Comparison of ENCODE assay signal across 12 cellular contexts in genomic region chr2:226136739-226137138, GRCh38.
A peak's percentile ranks its signal among the peaks of the same experiment; 100 is the strongest.
DNase-seq lines count a peak whose midpoint lies in the region; ATAC-seq, FAIRE-seq and TF ChIP-seq lines count a peak whose summit lies in the region.
"Had no signal": no experiment of that assay in that cellular context is flagged by ENCODE, and none has a peak within 500 bp of the region (broad histone marks: within the 10 kb centered on the region; RNA-seq: fewer than 3 reads in every experiment).

No MANE protein-coding gene starts in this region.

- DNase-seq in SKM-1 (lab: John Stamatoyannopoulos, UW; ENCODE audit: unreplicated experiment) (peak; percentile 78), pancreas (no peak), vagina (ENCODE audit: extremely low spot score in 2 of 2) (no peak), sciatic nerve (ENCODE audit: low spot score) (no peak)
- DNase-seq: amygdala, NCI-H1694 treated with DMSO at 0.1 percent for 48 hours had no signal

- no peaks in the 10 kb centered on the region for H3K9me3 ChIP-seq in pancreas
- H3K9me3 ChIP-seq in vagina: no peaks in the 10 kb centered on the region
- H3K9me3 ChIP-seq: SJSA1 had no signal

- no peaks in the 10 kb centered on the region for H3K36me3 ChIP-seq in pancreas
- no peaks in the 10 kb centered on the region for H3K36me3 ChIP-seq in vagina
- H3K36me3 ChIP-seq: SJSA1 had no signal

- no peaks in the 10 kb centered on the region for H3K27me3 ChIP-seq in pancreas
- no peaks in the 10 kb centered on the region for H3K27me3 ChIP-seq in vagina
- H3K27me3 ChIP-seq: SJSA1 had no signal

- ATAC-seq in GM18867 (IDR thresholded peaks at IDR 0.05; ENCODE audit: unreplicated experiment) (peak; percentile 42), HG03139 (IDR thresholded peaks at IDR 0.05; ENCODE audit: unreplicated experiment) (peak; percentile 68), pancreas (peak; percentile 24 to 61 (median 54)), HG03108 (IDR thresholded peaks at IDR 0.05; ENCODE audit: unreplicated experiment) (no peak), sciatic nerve (no peak)

- H3K27ac ChIP-seq in pancreas (peak overlapping the region in 3 of 4 donors; percentile 49 to 75 (median 74)), vagina (no peak overlapping the region)
- H3K27ac ChIP-seq: SJSA1 had no signal

- FAIRE-seq in pancreas (lab: Jason Lieb, UNC): no peak
- FAIRE-seq: endothelial cell of umbilical vein, G401.6 had no signal

- H3K4me3 ChIP-seq in pancreas (no peak overlapping the region), vagina (no peak overlapping the region)
- H3K4me3 ChIP-seq: SJSA1 had no signal

- 75 to 77% methylated on average over 4 of the region's 4 CpGs for WGBS in pancreas, 2 donors

- intact Hi-C loops in pancreas (cut with DNase I) (no loop called here), vagina (cut with DNase I) (no loop called here), sciatic nerve (cut with DNase I) (no loop called here)

- no peak for TF ChIP-seq POLR2A in vagina (IDR thresholded peaks at IDR 0.05)

- TF ChIP-seq CTCF in pancreas (IDR thresholded peaks at IDR 0.05) (no peak), vagina (IDR thresholded peaks at IDR 0.05) (no peak)

- H3K4me1 ChIP-seq in pancreas (peaks cover 0 to 7% (median 2%) of the 10 kb centered on the region in 3 donors), vagina (no peaks in the 10 kb centered on the region)

Comparison
In these comparisons a context has a peak if more than half of its experiments do, and no peak if none do; other contexts are left out.
1. ATAC-seq: peak in GM18867 (single experiment), HG03139 (single experiment) and pancreas (4 of 4); none in HG03108 (single experiment) and sciatic nerve (single experiment).